Comparison of ENCODE assay signal across 8 cellular contexts in the genomic region with DNA sequence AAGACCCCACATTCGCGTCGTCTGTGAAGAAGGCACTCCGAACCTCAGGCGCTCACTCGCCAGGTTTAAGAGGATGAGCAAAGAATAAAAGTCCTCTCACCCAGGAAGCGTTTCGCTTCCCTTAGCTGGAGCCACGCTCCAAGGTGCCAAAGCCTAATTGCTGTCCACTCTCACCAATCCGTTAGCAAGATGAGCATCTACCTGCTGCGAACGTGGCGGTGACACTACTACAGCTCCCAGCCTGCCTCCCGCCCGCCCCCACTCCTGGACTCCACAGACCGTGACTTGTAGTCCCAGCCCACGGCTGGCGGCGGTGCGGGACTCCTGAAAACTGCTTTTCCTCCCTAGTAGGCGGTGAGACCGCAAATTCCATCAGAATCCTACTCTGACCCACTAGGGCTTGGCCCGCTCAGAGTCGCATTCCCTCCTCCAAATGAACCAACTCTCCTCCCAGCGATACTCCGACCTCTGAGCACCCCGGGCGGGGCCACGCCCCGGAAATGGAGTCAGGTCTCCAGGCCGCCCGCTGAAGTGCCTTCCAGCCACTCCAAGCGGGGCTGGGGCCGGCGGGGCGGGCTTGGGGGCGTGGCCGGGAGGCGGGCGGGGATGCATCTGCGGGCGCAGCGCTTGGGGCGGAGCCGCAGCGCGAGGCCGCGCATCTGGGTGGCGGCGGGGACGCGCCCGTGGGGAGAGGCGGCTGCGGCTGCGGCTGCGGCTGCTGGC. TPM values are rescaled to one million over a fixed set of nuclear protein-coding genes. Genes with fewer than 3 reads are reported as not detected.
A peak's percentile ranks its signal among the peaks of the same experiment; 100 is the strongest.
DNase-seq lines count a peak whose midpoint lies in the region; ATAC-seq and TF ChIP-seq lines count a peak whose summit lies in the region.

No MANE protein-coding gene starts in this region.

- intact Hi-C loops in head of caudate nucleus (cut with DNase I): loop anchor here (5.0 kb wide), 3 partner anchors 79 to 161 kb away; a partner anchor contains a TSS

- H3K4me3 ChIP-seq in GM12865 (ENCODE audit: low read depth, low read length): peak overlapping the region; percentile 87
- H3K4me3 ChIP-seq in thoracic aorta: peak overlapping the region; percentile 86

- DNase-seq in GM12865 (ENCODE audit: low read depth): peak; percentile 97
- DNase-seq in NCI-H1105 (lab: John Stamatoyannopoulos, UW): peak; percentile 94
- DNase-seq in head of caudate nucleus: peak; percentile 95 to 100 (median 99)
- DNase-seq in osteocyte (ENCODE audit: extremely low spot score, unreplicated experiment): peak; percentile 99
- DNase-seq in thoracic aorta (ENCODE audit: low spot score): peak; percentile 91

- H3K9me3 ChIP-seq in thoracic aorta: no peaks in the 10 kb centered on the region

- no peaks in the 10 kb centered on the region for H3K27me3 ChIP-seq in thoracic aorta (replicated peaks; ENCODE audit: insufficient read depth)

- H3K36me3 ChIP-seq in thoracic aorta: no peaks in the 10 kb centered on the region

- peak; percentile 94 for ATAC-seq in HG02678 (IDR thresholded peaks at IDR 0.05; ENCODE audit: unreplicated experiment)
- ATAC-seq in SK-N-SH treated with all-trans-retinoic acid at 6 μM for 48 hours: peak; percentile 91
- peak; percentile 85 for ATAC-seq in thoracic aorta (ENCODE audit: insufficient number of reproducible peaks, low FRiP score, low read depth)

- peaks cover 13% of the 10 kb centered on the region for H3K4me1 Mint-ChIP-seq in activated naive CD8-positive, alpha-beta T cell (ENCODE audit: low read depth)
- H3K4me1 Mint-ChIP-seq in osteocyte (ENCODE audit: unreplicated experiment): peaks cover 28% of the 10 kb centered on the region

- H3K36me3 Mint-ChIP-seq in activated naive CD8-positive, alpha-beta T cell: no peaks in the 10 kb centered on the region
- no peaks in the 10 kb centered on the region for H3K36me3 Mint-ChIP-seq in osteocyte (ENCODE audit: unreplicated experiment)

- no peaks in the 10 kb centered on the region for H3K9me3 Mint-ChIP-seq in activated naive CD8-positive, alpha-beta T cell (ENCODE audit: low read depth)
- no peaks in the 10 kb centered on the region for H3K9me3 Mint-ChIP-seq in osteocyte (ENCODE audit: unreplicated experiment)

- peak overlapping the region; percentile 87 to 90 for H3K27ac ChIP-seq in thoracic aorta

- H3K4me3 Mint-ChIP-seq in activated naive CD8-positive, alpha-beta T cell: peak overlapping the region; percentile 95
- H3K4me3 Mint-ChIP-seq in osteocyte (ENCODE audit: unreplicated experiment): peak overlapping the region; percentile 94

- peaks cover 16 to 24% of the 10 kb centered on the region in 2 donors for H3K4me1 ChIP-seq in thoracic aorta (ENCODE audit: control insufficient read depth in 1 of 2, low read depth in 2 of 2)

- H3K27ac Mint-ChIP-seq in activated naive CD8-positive, alpha-beta T cell: peak overlapping the region; percentile 90
- H3K27ac Mint-ChIP-seq in osteocyte (ENCODE audit: unreplicated experiment): peak overlapping the region; percentile 94

- TF ChIP-seq CTCF in GM12865 (IDR thresholded peaks at IDR 0.05; ENCODE audit: insufficient read depth, low read depth, low read length, missing control alignments) (no peak), osteocyte (IDR thresholded peaks at IDR 0.05) (no peak), thoracic aorta (IDR thresholded peaks at IDR 0.05) (no peak)

- H3K27me3 Mint-ChIP-seq in activated naive CD8-positive, alpha-beta T cell: no peaks in the 10 kb centered on the region
- H3K27me3 Mint-ChIP-seq in osteocyte (ENCODE audit: unreplicated experiment): no peaks in the 10 kb centered on the region

TF ChIP-seq in SK-N-SH treated with all-trans-retinoic acid at 6 μM for 48 hours, 23 proteins besides CTCF, POLR2A, EP300 and RAD21 (continues in another document):
- TF ChIP-seq ZFP3 (CRISPR knock-in tag; IDR thresholded peaks at IDR 0.05) (0 out of 2 replicates have a peak, but pooled peaks have one; percentile 22), ISL1 (CRISPR knock-in tag; IDR thresholded peaks at IDR 0.05) (no peak), OSR1 (CRISPR knock-in tag; IDR thresholded peaks at IDR 0.05) (no peak), PPARA (CRISPR knock-in tag; IDR thresholded peaks at IDR 0.05; ENCODE audit: borderline replicate concordance) (no peak), ZNF70 (CRISPR knock-in tag; IDR thresholded peaks at IDR 0.05) (no peak), ZFP30 (CRISPR knock-in tag; IDR thresholded peaks at IDR 0.05) (no peak), ARNTL (CRISPR knock-in tag; IDR thresholded peaks at IDR 0.05; ENCODE audit: borderline replicate concordance, low read depth) (no peak), GLIS3 (CRISPR knock-in tag; IDR thresholded peaks at IDR 0.05) (0 out of 2 replicates have a peak, but pooled peaks have one; percentile 52), RARB (CRISPR knock-in tag; IDR thresholded peaks at IDR 0.05) (no peak), ESRRG (CRISPR knock-in tag; IDR thresholded peaks at IDR 0.05) (no peak), TCF4 (CRISPR knock-in tag; IDR thresholded peaks at IDR 0.05; ENCODE audit: borderline replicate concordance) (no peak), ZC3H10 (CRISPR knock-in tag; IDR thresholded peaks at IDR 0.05) (no peak), ZNF8 (CRISPR knock-in tag; IDR thresholded peaks at IDR 0.05) (no peak), CSDC2 (CRISPR knock-in tag; IDR thresholded peaks at IDR 0.05) (no peak), BACH2 (CRISPR knock-in tag; IDR thresholded peaks at IDR 0.05; ENCODE audit: borderline replicate concordance) (no peak)
- TF ChIP-seq, protein P1, sequence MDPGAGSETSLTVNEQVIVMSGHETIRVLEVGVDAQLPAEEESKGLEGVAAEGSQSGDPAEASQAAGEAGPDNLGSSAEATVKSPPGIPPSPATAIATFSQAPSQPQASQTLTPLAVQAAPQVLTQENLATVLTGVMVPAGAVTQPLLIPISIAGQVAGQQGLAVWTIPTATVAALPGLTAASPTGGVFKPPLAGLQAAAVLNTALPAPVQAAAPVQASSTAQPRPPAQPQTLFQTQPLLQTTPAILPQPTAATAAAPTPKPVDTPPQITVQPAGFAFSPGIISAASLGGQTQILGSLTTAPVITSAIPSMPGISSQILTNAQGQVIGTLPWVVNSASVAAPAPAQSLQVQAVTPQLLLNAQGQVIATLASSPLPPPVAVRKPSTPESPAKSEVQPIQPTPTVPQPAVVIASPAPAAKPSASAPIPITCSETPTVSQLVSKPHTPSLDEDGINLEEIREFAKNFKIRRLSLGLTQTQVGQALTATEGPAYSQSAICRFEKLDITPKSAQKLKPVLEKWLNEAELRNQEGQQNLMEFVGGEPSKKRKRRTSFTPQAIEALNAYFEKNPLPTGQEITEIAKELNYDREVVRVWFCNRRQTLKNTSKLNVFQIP (CRISPR knock-in tag; IDR thresholded peaks at IDR 0.05; ENCODE audit: borderline replicate concordance, low read depth): no peak
- TF ChIP-seq, protein P2, sequence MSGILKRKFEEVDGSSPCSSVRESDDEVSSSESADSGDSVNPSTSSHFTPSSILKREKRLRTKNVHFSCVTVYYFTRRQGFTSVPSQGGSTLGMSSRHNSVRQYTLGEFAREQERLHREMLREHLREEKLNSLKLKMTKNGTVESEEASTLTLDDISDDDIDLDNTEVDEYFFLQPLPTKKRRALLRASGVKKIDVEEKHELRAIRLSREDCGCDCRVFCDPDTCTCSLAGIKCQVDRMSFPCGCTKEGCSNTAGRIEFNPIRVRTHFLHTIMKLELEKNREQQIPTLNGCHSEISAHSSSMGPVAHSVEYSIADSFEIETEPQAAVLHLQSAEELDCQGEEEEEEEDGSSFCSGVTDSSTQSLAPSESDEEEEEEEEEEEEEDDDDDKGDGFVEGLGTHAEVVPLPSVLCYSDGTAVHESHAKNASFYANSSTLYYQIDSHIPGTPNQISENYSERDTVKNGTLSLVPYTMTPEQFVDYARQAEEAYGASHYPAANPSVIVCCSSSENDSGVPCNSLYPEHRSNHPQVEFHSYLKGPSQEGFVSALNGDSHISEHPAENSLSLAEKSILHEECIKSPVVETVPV (CRISPR knock-in tag; IDR thresholded peaks at IDR 0.05): no peak
- TF ChIP-seq, protein P3, sequence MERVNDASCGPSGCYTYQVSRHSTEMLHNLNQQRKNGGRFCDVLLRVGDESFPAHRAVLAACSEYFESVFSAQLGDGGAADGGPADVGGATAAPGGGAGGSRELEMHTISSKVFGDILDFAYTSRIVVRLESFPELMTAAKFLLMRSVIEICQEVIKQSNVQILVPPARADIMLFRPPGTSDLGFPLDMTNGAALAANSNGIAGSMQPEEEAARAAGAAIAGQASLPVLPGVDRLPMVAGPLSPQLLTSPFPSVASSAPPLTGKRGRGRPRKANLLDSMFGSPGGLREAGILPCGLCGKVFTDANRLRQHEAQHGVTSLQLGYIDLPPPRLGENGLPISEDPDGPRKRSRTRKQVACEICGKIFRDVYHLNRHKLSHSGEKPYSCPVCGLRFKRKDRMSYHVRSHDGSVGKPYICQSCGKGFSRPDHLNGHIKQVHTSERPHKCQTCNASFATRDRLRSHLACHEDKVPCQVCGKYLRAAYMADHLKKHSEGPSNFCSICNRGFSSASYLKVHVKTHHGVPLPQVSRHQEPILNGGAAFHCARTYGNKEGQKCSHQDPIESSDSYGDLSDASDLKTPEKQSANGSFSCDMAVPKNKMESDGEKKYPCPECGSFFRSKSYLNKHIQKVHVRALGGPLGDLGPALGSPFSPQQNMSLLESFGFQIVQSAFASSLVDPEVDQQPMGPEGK (CRISPR knock-in tag; IDR thresholded peaks at IDR 0.05; ENCODE audit: borderline replicate concordance): peak; percentile 41; the same call in 1 of the 2 replicates

RNA-seq across cellular contexts. Expression of a gene that starts 0.5 kb away (rescaled TPM):
- total RNA-seq in osteocyte (79.7 and 85.4 TPM in 2 replicates), thoracic aorta (100 to 1,000 TPM in 1 of 2 donors, 10 to 100 TPM in 1; 70.5 to 173 TPM)

Comparison
In these comparisons a context has a peak if more than half of its experiments do, and no peak if none do; other contexts are left out.
1. Peak in every context shown above with its lines: DNase-seq, ATAC-seq, H3K4me3 ChIP-seq and H3K27ac ChIP-seq.